12 cellular contexts compared by ENCODE assay signal in the genomic region with DNA sequence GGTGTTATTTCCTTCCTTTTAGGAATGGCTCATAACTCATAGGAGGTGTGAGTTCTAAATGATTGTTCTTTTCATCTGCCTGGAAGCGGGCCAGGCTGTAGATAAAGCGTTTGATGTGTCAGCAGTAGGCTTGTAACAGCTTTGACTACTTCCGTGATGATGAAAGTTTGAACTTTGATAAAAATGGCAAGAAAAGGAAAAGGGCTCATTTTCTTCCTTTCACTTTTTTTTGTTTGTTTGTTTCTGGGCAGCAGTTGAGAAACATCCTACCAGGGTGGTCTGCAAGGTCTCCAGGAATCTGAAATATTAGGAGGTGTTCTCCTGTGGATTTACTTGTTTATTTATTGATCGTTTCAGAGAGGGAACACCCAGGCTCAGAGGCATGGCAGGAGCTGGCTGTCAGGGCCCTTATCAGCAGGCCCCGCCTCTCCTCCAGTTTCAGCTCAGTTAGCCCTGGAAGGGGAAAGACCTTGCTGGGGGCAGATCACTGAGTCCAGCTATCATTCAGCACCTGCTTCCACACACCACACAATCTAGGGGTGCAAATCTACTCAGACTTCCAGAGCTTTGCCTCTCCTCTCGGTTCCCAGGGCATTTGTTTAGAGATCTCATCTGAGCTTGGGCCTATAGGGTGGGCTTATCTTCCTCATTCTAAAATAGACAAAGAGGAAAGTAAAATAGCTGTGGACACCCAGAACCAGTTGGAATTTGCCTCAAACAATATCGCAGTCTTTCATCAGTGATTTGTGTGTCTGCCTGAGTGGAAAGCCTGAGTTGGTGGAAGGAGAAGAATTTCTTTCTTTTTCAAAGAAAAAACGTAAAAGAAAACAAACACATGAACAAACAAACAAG.
DNase-seq lines count a peak whose midpoint lies in the region; ATAC-seq, FAIRE-seq and TF ChIP-seq lines count a peak whose summit lies in the region.
"Had no signal": no experiment of that assay in that cellular context is flagged by ENCODE, and none has a peak within 500 bp of the region (broad histone marks: within the 10 kb centered on the region; RNA-seq: fewer than 3 reads in every experiment).

No MANE protein-coding gene starts in this region.

- TF ChIP-seq RAD21 in HepG2 (CRISPR knock-in tag; IDR thresholded peaks at IDR 0.05): no peak

- TF ChIP-seq EP300 in HepG2 (IDR thresholded peaks at IDR 0.05; ENCODE audit: low read depth in 2 of 2, low read length in 2 of 2) (peak in 1 of 2 experiments; percentile 83; a peak in 2 of 4 replicates), HepG2 (CRISPR knock-in tag; IDR thresholded peaks at IDR 0.05; ENCODE audit: borderline replicate concordance) (peak; percentile 44; the same call in 1 of the 2 replicates), suprapubic skin (IDR thresholded peaks at IDR 0.05) (no peak)

- H3K4me3 Mint-ChIP-seq in brain: no peak overlapping the region
- no peak overlapping the region for H3K4me3 Mint-ChIP-seq in natural killer cell treated with Interleukin-12 subunit alpha and Interleukin-12 subunit beta and Interleukin-15 and Interleukin-18, amount 100 ng/mL, for 72 hours
- H3K4me3 Mint-ChIP-seq: IgD-negative memory B cell had no signal

- CTCF ChIA-PET in HepG2 (lab: Yijun Ruan, JAX; ENCODE audit: low intra/inter-chr PET ratio, low total read pairs): no interaction called here

- H3K27me3 Mint-ChIP-seq in brain: no peaks in the 10 kb centered on the region
- peaks cover 3 to 11% of the 10 kb centered on the region in 2 donors for H3K27me3 Mint-ChIP-seq in natural killer cell treated with Interleukin-12 subunit alpha and Interleukin-12 subunit beta and Interleukin-15 and Interleukin-18, amount 100 ng/mL, for 72 hours
- H3K27me3 Mint-ChIP-seq: IgD-negative memory B cell had no signal

- H3K27ac ChIP-seq in HepG2 (ENCODE audit: extremely low read length, insufficient read depth, low read length): peak overlapping the region; percentile 77
- no peak overlapping the region for H3K27ac ChIP-seq in suprapubic skin
- H3K27ac ChIP-seq: BLaER1 had no signal

- POLR2A ChIA-PET in HepG2 (lab: Yijun Ruan, JAX): interaction anchor here (0.9 kb wide), 1 partner anchor 22 kb away, joined by 3 read pairs; no protein-coding TSS in a partner anchor

- H3K4me3 ChIP-seq in HepG2 (replicated peaks in 1 of 3; ENCODE audit: insufficient read depth in 1 of 3, low read depth in 2 of 3, low read length in 3 of 3) (peak overlapping the region; percentile 35 to 49 (median 42)), suprapubic skin (no peak overlapping the region)
- H3K4me3 ChIP-seq: BLaER1 had no signal

- TF ChIP-seq POLR2A in HepG2 (IDR thresholded peaks at IDR 0.05; ENCODE audit: insufficient read depth in 1 of 2, low read depth in 2 of 2, low read length in 2 of 2) (no peak), suprapubic skin (IDR thresholded peaks at IDR 0.05) (no peak)

- peak; percentile 99 for ATAC-seq in HepG2
- no peak for ATAC-seq in natural killer cell treated with Interleukin-12 subunit alpha and Interleukin-12 subunit beta and Interleukin-15 and Interleukin-18, amount 100 ng/mL, for 72 hours

- no peaks in the 10 kb centered on the region for H4K20me1 ChIP-seq in HepG2 (ENCODE audit: insufficient read depth, low read length)
- H4K20me1 ChIP-seq: BLaER1 had no signal

- peak overlapping the region in 4 of 5 experiments; percentile 17 to 42 (median 21) for H3K27ac Mint-ChIP-seq in brain
- no peak overlapping the region for H3K27ac Mint-ChIP-seq in natural killer cell treated with Interleukin-12 subunit alpha and Interleukin-12 subunit beta and Interleukin-15 and Interleukin-18, amount 100 ng/mL, for 72 hours

- H3K36me3 Mint-ChIP-seq in brain: no peaks in the 10 kb centered on the region
- H3K36me3 Mint-ChIP-seq in natural killer cell treated with Interleukin-12 subunit alpha and Interleukin-12 subunit beta and Interleukin-15 and Interleukin-18, amount 100 ng/mL, for 72 hours: no peaks in the 10 kb centered on the region
- H3K36me3 Mint-ChIP-seq: IgD-negative memory B cell had no signal

- H3K4me2 ChIP-seq in HepG2 (ENCODE audit: low read depth, low read length): peak overlapping the region; percentile 69
- H3K4me2 ChIP-seq: BLaER1 had no signal

- no peaks in the 10 kb centered on the region for H3K79me2 ChIP-seq in HepG2 (ENCODE audit: insufficient read depth, low read length)

- intact Hi-C loops in HepG2 (cut with micrococcal nuclease; ENCODE audit: unreplicated experiment): no loop called here

- DNase-seq in A172 (ENCODE audit: low spot score) (peak; percentile 72), HuH-7 (ENCODE audit: low spot score) (peak; percentile 69), HepG2 (ENCODE audit: low spot score) (peak; percentile 84), NCI-H2171 (lab: John Stamatoyannopoulos, UW) (no peak), suprapubic skin (ENCODE audit: low spot score in 2 of 2) (no peak), NCI-H2029 treated with DMSO at 0.1 percent for 48 hours (lab: John Stamatoyannopoulos, UW) (no peak)
- DNase-seq in natural killer cell treated with Interleukin-12 subunit alpha and Interleukin-12 subunit beta and Interleukin-15 and Interleukin-18, amount 100 ng/mL, for 72 hours (ENCODE audit: low spot score): no peak
- DNase-seq: stimulated activated CD4-positive, alpha-beta T cell treated with anti-CD3 and anti-CD28 coated beads, Interleukin-15, amount 100 ng/mL, for 24 hours had no signal

- peaks cover 48% of the 10 kb centered on the region for H3K4me1 Mint-ChIP-seq in brain
- no peaks in the 10 kb centered on the region for H3K4me1 Mint-ChIP-seq in natural killer cell treated with Interleukin-12 subunit alpha and Interleukin-12 subunit beta and Interleukin-15 and Interleukin-18, amount 100 ng/mL, for 72 hours (ENCODE audit: low read depth in 2 of 2)
- H3K4me1 Mint-ChIP-seq: IgD-negative memory B cell had no signal

- FAIRE-seq in HepG2 (lab: Jason Lieb, UNC): peak; percentile 71
- FAIRE-seq: GM12891 had no signal

- H3K27me3 ChIP-seq in HepG2 (ENCODE audit: control insufficient read depth in 1 of 2, insufficient read depth in 2 of 2, low read length in 2 of 2): no peaks in the 10 kb centered on the region
- H3K27me3 ChIP-seq in suprapubic skin: no peaks in the 10 kb centered on the region
- H3K27me3 ChIP-seq: BLaER1 had no signal

- peak overlapping the region; percentile 39 for H3K9ac ChIP-seq in HepG2 (ENCODE audit: insufficient read depth, low read depth, low read length)
- H3K9ac ChIP-seq: BLaER1 had no signal

- no peaks in the 10 kb centered on the region for H3K9me3 ChIP-seq in HepG2 (ENCODE audit: low read length)
- H3K9me3 ChIP-seq in suprapubic skin: no peaks in the 10 kb centered on the region
- H3K9me3 ChIP-seq: BLaER1 had no signal

- in situ Hi-C loops in HepG2 (cut with HindIII; ENCODE audit: extremely low pct_ligation_motif_present, low pct_unique_long_range_greater_than_20kb): no loop called here

- H3K36me3 ChIP-seq in HepG2 (replicated peaks in 1 of 2; ENCODE audit: control insufficient read depth in 1 of 2, insufficient read depth in 2 of 2, low read length in 2 of 2): no peaks in the 10 kb centered on the region
- no peaks in the 10 kb centered on the region for H3K36me3 ChIP-seq in suprapubic skin
- H3K36me3 ChIP-seq: BLaER1 had no signal

- 5% methylated on average over 8 of the region's 8 CpGs for WGBS in HepG2 (ENCODE audit: low lambda C conversion rate)
- WGBS in suprapubic skin: 58% methylated on average over 8 of the region's 8 CpGs

- H3K9me3 Mint-ChIP-seq in brain: peaks cover 0 to 4% (median 2%) of the 10 kb centered on the region in 5 experiments
- H3K9me3 Mint-ChIP-seq in natural killer cell treated with Interleukin-12 subunit alpha and Interleukin-12 subunit beta and Interleukin-15 and Interleukin-18, amount 100 ng/mL, for 72 hours: no peaks in the 10 kb centered on the region

- no peak for TF ChIP-seq CTCF in brain (conservative IDR thresholded peaks at IDR 0.05)
- no peak for TF ChIP-seq CTCF in HepG2 (CRISPR knock-in tag; IDR thresholded peaks at IDR 0.05)
- no peak for TF ChIP-seq CTCF in suprapubic skin (IDR thresholded peaks at IDR 0.05)

- BruUV-seq in HepG2 (replicated peaks; lab: Mats Ljungman, UMichigan): no TSS peak

- peak overlapping the region; percentile 68 for H2AFZ ChIP-seq in HepG2 (ENCODE audit: low read length)

- H3K4me1 ChIP-seq in HepG2 (ENCODE audit: insufficient read depth, low read length) (peaks cover 27% of the 10 kb centered on the region), suprapubic skin (no peaks in the 10 kb centered on the region)

TF ChIP-seq in HepG2, 621 proteins besides CTCF, POLR2A, EP300 and RAD21 (continues in another document):
- TF ChIP-seq, protein P1, sequence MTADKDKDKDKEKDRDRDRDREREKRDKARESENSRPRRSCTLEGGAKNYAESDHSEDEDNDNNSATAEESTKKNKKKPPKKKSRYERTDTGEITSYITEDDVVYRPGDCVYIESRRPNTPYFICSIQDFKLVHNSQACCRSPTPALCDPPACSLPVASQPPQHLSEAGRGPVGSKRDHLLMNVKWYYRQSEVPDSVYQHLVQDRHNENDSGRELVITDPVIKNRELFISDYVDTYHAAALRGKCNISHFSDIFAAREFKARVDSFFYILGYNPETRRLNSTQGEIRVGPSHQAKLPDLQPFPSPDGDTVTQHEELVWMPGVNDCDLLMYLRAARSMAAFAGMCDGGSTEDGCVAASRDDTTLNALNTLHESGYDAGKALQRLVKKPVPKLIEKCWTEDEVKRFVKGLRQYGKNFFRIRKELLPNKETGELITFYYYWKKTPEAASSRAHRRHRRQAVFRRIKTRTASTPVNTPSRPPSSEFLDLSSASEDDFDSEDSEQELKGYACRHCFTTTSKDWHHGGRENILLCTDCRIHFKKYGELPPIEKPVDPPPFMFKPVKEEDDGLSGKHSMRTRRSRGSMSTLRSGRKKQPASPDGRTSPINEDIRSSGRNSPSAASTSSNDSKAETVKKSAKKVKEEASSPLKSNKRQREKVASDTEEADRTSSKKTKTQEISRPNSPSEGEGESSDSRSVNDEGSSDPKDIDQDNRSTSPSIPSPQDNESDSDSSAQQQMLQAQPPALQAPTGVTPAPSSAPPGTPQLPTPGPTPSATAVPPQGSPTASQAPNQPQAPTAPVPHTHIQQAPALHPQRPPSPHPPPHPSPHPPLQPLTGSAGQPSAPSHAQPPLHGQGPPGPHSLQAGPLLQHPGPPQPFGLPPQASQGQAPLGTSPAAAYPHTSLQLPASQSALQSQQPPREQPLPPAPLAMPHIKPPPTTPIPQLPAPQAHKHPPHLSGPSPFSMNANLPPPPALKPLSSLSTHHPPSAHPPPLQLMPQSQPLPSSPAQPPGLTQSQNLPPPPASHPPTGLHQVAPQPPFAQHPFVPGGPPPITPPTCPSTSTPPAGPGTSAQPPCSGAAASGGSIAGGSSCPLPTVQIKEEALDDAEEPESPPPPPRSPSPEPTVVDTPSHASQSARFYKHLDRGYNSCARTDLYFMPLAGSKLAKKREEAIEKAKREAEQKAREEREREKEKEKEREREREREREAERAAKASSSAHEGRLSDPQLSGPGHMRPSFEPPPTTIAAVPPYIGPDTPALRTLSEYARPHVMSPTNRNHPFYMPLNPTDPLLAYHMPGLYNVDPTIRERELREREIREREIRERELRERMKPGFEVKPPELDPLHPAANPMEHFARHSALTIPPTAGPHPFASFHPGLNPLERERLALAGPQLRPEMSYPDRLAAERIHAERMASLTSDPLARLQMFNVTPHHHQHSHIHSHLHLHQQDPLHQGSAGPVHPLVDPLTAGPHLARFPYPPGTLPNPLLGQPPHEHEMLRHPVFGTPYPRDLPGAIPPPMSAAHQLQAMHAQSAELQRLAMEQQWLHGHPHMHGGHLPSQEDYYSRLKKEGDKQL (CRISPR knock-in tag; IDR thresholded peaks at IDR 0.05; ENCODE audit: low read depth): 0 out of 2 replicates have a peak, but pooled peaks have one; percentile 30

Comparison
In these comparisons a context has a peak if more than half of its experiments do, and no peak if none do; other contexts are left out.
1. DNase-seq: peak in A172 (single experiment), HuH-7 (single experiment) and HepG2 (single experiment); none in NCI-H2171 (single experiment), suprapubic skin (0 of 2), natural killer cell treated with Interleukin-12 subunit alpha and Interleukin-12 subunit beta and Interleukin-15 and Interleukin-18, amount 100 ng/mL, for 72 hours (single experiment) and NCI-H2029 treated with DMSO at 0.1 percent for 48 hours (single experiment).
2. H3K27ac Mint-ChIP-seq: peak in brain (4 of 5); none in natural killer cell treated with Interleukin-12 subunit alpha and Interleukin-12 subunit beta and Interleukin-15 and Interleukin-18, amount 100 ng/mL, for 72 hours (0 of 2).